ENCODE assay signal across 10 cellular contexts in genomic region chr2:121647396-121647795, GRCh38. TPM values are rescaled to one million over a fixed set of nuclear protein-coding genes. Genes with fewer than 3 reads are reported as not detected.
DNase-seq lines count a peak whose midpoint lies in the region; ATAC-seq and TF ChIP-seq lines count a peak whose summit lies in the region.
"Had no signal": no experiment of that assay in that cellular context is flagged by ENCODE, and none has a peak within 500 bp of the region (broad histone marks: within the 10 kb centered on the region; RNA-seq: fewer than 3 reads in every experiment).

No MANE protein-coding gene starts in this region.

- no peaks in the 10 kb centered on the region for H3K27me3 ChIP-seq in endocrine pancreas (ENCODE audit: control insufficient read depth, insufficient read depth, low read length)

- DNase-seq in Calu3, result no peak
- DNase-seq in NB4 (ENCODE audit: low read depth), result no peak
- no peak for DNase-seq in osteocyte (ENCODE audit: extremely low spot score, unreplicated experiment)
- no peak for DNase-seq in activated effector memory CD4-positive, alpha-beta T cell treated with Interleukin-2 at 50 U/mL for 16 hours
- DNase-seq in NCI-H2227 treated with DMSO at 0.1 percent for 48 hours (lab: John Stamatoyannopoulos, UW), result no peak
- DNase-seq in HK-2 (ENCODE audit: unreplicated experiment), result no peak
- DNase-seq: nucleus accumbens; stimulated activated naive CD4-positive, alpha-beta T cell had no signal

- no peaks in the 10 kb centered on the region for H3K9me3 ChIP-seq in endocrine pancreas (ENCODE audit: control insufficient read depth, low read length)

- no peaks in the 10 kb centered on the region for H3K36me3 ChIP-seq in endocrine pancreas (ENCODE audit: control insufficient read depth, insufficient read depth, low read length)

- H3K4me3 ChIP-seq in NB4 (ENCODE audit: low read depth, low read length), result peak overlapping the region; percentile 98
- peak overlapping the region; percentile 89 for H3K4me3 ChIP-seq in endocrine pancreas (ENCODE audit: control insufficient read depth, insufficient read depth, low read length)

- no peak overlapping the region for H3K9ac ChIP-seq in endocrine pancreas (ENCODE audit: control insufficient read depth, insufficient read depth, low read length)

- H3K4me3 Mint-ChIP-seq in Calu3 (ENCODE audit: low read depth, unreplicated experiment), result peak overlapping the region; percentile 96
- H3K4me3 Mint-ChIP-seq in osteocyte (ENCODE audit: unreplicated experiment), result peak overlapping the region; percentile 97

- H3K36me3 Mint-ChIP-seq in Calu3 (ENCODE audit: insufficient read depth, unreplicated experiment) (peaks cover 42% of the 10 kb centered on the region), osteocyte (ENCODE audit: unreplicated experiment) (no peaks in the 10 kb centered on the region)

- TF ChIP-seq CTCF in Calu3 (IDR thresholded peaks at IDR 0.05; ENCODE audit: unreplicated experiment) (no peak), NB4 (IDR thresholded peaks at IDR 0.05; ENCODE audit: low read depth, low read length) (no peak), osteocyte (IDR thresholded peaks at IDR 0.05) (no peak)

- ATAC-seq in HG02588 (IDR thresholded peaks at IDR 0.05; ENCODE audit: unreplicated experiment), result no peak

- H3K4me1 ChIP-seq in endocrine pancreas (ENCODE audit: control insufficient read depth, insufficient read depth, low read length), result peaks cover 25% of the 10 kb centered on the region

- no peak for TF ChIP-seq POLR2A in NB4 (IDR thresholded peaks at IDR 0.05; ENCODE audit: extremely low read depth, insufficient read length)

- intact Hi-C loops in Calu3 (cut with micrococcal nuclease; ENCODE audit: unreplicated experiment), result no loop called here

- H3K9me3 Mint-ChIP-seq in Calu3 (ENCODE audit: low read depth, unreplicated experiment) (no peaks in the 10 kb centered on the region), osteocyte (ENCODE audit: unreplicated experiment) (no peaks in the 10 kb centered on the region)

- no TSS peak for BruUV-seq in Calu3 (replicated peaks; lab: Mats Ljungman, UMichigan)

- H3K27me3 Mint-ChIP-seq in Calu3 (ENCODE audit: unreplicated experiment) (no peaks in the 10 kb centered on the region), osteocyte (ENCODE audit: unreplicated experiment) (no peaks in the 10 kb centered on the region)

- peaks cover 26% of the 10 kb centered on the region for H3K4me1 Mint-ChIP-seq in Calu3 (ENCODE audit: low read depth, unreplicated experiment)
- H3K4me1 Mint-ChIP-seq in osteocyte (ENCODE audit: unreplicated experiment), result peaks cover 35% of the 10 kb centered on the region

- CTCF ChIA-PET in Calu3 (lab: Charles Lee), result interaction anchor here (1.1 kb wide), 1 partner anchor 18 kb away, joined by 3 read pairs; no protein-coding TSS in a partner anchor

- H3K27ac Mint-ChIP-seq in Calu3 (ENCODE audit: unreplicated experiment), result no peak overlapping the region
- H3K27ac Mint-ChIP-seq in osteocyte (ENCODE audit: unreplicated experiment), result peak overlapping the region; percentile 100

RNA-seq across cellular contexts. Expression of gene CLASP1, which starts 1.9 kb away (rescaled TPM):
- total RNA-seq in Calu3 (2022), result 54.3 and 59.7 TPM in 2 replicates
- total RNA-seq in osteocyte, result 59.9 and 62.4 TPM in 2 replicates
